Comparison of ENCODE assay signal across 2 cellular contexts in genomic region chr9:81874228-81874627, GRCh38.
TF ChIP-seq lines count a peak whose summit lies in the region.

No MANE protein-coding gene starts in this region.

TF ChIP-seq in liver, 16 proteins besides CTCF, POLR2A, EP300 and RAD21:
- TF ChIP-seq HNF4A (conservative IDR thresholded peaks at IDR 0.05) = no peak
- no peak for TF ChIP-seq RXRA (IDR thresholded peaks at IDR 0.05)
- TF ChIP-seq ATF3 (IDR thresholded peaks at IDR 0.05) = no peak
- TF ChIP-seq TAF1 (conservative IDR thresholded peaks at IDR 0.05) = no peak
- TF ChIP-seq JUND (IDR thresholded peaks at IDR 0.05) = no peak
- TF ChIP-seq SP1 (IDR thresholded peaks at IDR 0.05) = no peak
- TF ChIP-seq MAX (IDR thresholded peaks at IDR 0.05) = no peak
- TF ChIP-seq, protein P1, sequence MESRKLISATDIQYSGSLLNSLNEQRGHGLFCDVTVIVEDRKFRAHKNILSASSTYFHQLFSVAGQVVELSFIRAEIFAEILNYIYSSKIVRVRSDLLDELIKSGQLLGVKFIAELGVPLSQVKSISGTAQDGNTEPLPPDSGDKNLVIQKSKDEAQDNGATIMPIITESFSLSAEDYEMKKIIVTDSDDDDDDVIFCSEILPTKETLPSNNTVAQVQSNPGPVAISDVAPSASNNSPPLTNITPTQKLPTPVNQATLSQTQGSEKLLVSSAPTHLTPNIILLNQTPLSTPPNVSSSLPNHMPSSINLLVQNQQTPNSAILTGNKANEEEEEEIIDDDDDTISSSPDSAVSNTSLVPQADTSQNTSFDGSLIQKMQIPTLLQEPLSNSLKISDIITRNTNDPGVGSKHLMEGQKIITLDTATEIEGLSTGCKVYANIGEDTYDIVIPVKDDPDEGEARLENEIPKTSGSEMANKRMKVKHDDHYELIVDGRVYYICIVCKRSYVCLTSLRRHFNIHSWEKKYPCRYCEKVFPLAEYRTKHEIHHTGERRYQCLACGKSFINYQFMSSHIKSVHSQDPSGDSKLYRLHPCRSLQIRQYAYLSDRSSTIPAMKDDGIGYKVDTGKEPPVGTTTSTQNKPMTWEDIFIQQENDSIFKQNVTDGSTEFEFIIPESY (IDR thresholded peaks at IDR 0.05) = no peak
- TF ChIP-seq EGR1 (IDR thresholded peaks at IDR 0.05; ENCODE audit: low read depth in 2 of 2) = no peak

TF ChIP-seq in HepG2, 621 proteins besides CTCF, POLR2A, EP300 and RAD21:
- TF ChIP-seq ZNF367 (CRISPR knock-in tag; IDR thresholded peaks at IDR 0.05; ENCODE audit: borderline replicate concordance) (no peak), ZNF549 (CRISPR knock-in tag; IDR thresholded peaks at IDR 0.05) (no peak), MAX (IDR thresholded peaks at IDR 0.05) (no peak), IKZF4 (CRISPR knock-in tag; IDR thresholded peaks at IDR 0.05; ENCODE audit: borderline replicate concordance, low read depth, not compliant biosample characterization) (no peak), THRA (CRISPR knock-in tag; IDR thresholded peaks at IDR 0.05; ENCODE audit: borderline replicate concordance) (no peak), ZZZ3 (CRISPR knock-in tag; IDR thresholded peaks at IDR 0.05; ENCODE audit: borderline replicate concordance) (no peak), SOX6 (IDR thresholded peaks at IDR 0.05) (no peak), SOX6 (CRISPR knock-in tag; IDR thresholded peaks at IDR 0.05) (no peak), ATF3 (CRISPR knock-in tag; IDR thresholded peaks at IDR 0.05) (no peak), ZNF281 (CRISPR knock-in tag; IDR thresholded peaks at IDR 0.05; ENCODE audit: borderline replicate concordance) (no peak), PLSCR1 (CRISPR knock-in tag; IDR thresholded peaks at IDR 0.05; ENCODE audit: borderline replicate concordance) (no peak), HMGXB3 (CRISPR knock-in tag; IDR thresholded peaks at IDR 0.05; ENCODE audit: borderline replicate concordance) (no peak), RELA (CRISPR knock-in tag; IDR thresholded peaks at IDR 0.05) (no peak), HNF4G (IDR thresholded peaks at IDR 0.05; ENCODE audit: borderline replicate concordance, low read depth, low read length) (no peak), HNF4G (CRISPR knock-in tag; IDR thresholded peaks at IDR 0.05; ENCODE audit: borderline replicate concordance, low read depth) (no peak), SMARCC2 (IDR thresholded peaks at IDR 0.05) (no peak), NFIC (IDR thresholded peaks at IDR 0.05; ENCODE audit: low read length) (no peak)
- TF ChIP-seq, protein P2, sequence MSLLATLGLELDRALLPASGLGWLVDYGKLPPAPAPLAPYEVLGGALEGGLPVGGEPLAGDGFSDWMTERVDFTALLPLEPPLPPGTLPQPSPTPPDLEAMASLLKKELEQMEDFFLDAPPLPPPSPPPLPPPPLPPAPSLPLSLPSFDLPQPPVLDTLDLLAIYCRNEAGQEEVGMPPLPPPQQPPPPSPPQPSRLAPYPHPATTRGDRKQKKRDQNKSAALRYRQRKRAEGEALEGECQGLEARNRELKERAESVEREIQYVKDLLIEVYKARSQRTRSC (CRISPR knock-in tag; IDR thresholded peaks at IDR 0.05; ENCODE audit: low read depth) = no peak
- TF ChIP-seq, protein P3, sequence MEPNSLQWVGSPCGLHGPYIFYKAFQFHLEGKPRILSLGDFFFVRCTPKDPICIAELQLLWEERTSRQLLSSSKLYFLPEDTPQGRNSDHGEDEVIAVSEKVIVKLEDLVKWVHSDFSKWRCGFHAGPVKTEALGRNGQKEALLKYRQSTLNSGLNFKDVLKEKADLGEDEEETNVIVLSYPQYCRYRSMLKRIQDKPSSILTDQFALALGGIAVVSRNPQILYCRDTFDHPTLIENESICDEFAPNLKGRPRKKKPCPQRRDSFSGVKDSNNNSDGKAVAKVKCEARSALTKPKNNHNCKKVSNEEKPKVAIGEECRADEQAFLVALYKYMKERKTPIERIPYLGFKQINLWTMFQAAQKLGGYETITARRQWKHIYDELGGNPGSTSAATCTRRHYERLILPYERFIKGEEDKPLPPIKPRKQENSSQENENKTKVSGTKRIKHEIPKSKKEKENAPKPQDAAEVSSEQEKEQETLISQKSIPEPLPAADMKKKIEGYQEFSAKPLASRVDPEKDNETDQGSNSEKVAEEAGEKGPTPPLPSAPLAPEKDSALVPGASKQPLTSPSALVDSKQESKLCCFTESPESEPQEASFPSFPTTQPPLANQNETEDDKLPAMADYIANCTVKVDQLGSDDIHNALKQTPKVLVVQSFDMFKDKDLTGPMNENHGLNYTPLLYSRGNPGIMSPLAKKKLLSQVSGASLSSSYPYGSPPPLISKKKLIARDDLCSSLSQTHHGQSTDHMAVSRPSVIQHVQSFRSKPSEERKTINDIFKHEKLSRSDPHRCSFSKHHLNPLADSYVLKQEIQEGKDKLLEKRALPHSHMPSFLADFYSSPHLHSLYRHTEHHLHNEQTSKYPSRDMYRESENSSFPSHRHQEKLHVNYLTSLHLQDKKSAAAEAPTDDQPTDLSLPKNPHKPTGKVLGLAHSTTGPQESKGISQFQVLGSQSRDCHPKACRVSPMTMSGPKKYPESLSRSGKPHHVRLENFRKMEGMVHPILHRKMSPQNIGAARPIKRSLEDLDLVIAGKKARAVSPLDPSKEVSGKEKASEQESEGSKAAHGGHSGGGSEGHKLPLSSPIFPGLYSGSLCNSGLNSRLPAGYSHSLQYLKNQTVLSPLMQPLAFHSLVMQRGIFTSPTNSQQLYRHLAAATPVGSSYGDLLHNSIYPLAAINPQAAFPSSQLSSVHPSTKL (CRISPR knock-in tag; IDR thresholded peaks at IDR 0.05) = no peak
